In the genomic region with DNA sequence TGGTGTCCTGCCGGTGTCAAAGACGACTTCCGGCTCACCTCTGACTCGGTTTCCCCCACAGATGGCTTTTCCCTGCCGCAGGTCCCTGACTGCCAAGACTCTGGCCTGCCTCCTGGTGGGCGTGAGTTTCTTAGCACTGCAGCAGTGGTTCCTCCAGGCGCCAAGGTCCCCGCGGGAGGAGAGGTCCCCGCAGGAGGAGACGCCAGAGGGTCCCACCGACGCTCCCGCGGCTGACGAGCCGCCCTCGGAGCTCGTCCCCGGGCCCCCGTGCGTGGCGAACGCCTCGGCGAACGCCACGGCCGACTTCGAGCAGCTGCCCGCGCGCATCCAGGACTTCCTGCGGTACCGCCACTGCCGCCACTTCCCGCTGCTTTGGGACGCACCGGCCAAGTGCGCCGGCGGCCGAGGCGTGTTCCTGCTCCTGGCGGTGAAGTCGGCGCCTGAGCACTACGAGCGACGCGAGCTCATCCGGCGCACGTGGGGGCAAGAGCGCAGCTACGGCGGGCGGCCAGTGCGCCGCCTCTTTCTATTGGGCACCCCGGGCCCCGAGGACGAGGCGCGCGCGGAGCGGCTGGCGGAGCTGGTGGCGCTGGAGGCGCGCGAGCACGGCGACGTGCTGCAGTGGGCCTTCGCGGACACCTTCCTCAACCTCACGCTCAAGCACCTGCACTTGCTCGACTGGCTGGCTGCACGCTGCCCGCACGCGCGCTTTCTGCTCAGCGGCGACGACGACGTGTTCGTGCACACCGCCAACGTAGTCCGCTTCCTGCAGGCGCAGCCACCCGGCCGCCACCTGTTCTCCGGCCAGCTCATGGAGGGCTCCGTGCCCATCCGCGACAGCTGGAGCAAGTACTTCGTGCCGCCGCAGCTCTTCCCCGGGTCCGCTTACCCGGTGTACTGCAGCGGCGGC, we compare ENCODE assay signal across 10 cellular contexts. TPM values are rescaled to one million over a fixed set of nuclear protein-coding genes. Genes with fewer than 3 reads are reported as not detected.
DNase-seq lines count a peak whose midpoint lies in the region; ATAC-seq and TF ChIP-seq lines count a peak whose summit lies in the region.
"Had no signal": no experiment of that assay in that cellular context is flagged by ENCODE, and none has a peak within 500 bp of the region (broad histone marks: within the 10 kb centered on the region; RNA-seq: fewer than 3 reads in every experiment).

No MANE protein-coding gene starts in this region.

- no peak overlapping the region for H3K4ac ChIP-seq in IMR-90 (ENCODE audit: low read depth, low read length)

- POLR2A ChIA-PET in IMR-90 (lab: Charles Lee; ENCODE audit: unreplicated experiment): no interaction called here

- H2BK120ac ChIP-seq in IMR-90 (ENCODE audit: low read depth, low read length): no peak overlapping the region

- in situ Hi-C loops in IMR-90 (cut with MboI; ENCODE audit: low sequenced_read_pairs): loop anchor here (10.0 to 25.0 kb wide), 2 partner anchors 225 to 302 kb away; no protein-coding TSS in a partner anchor
- in situ Hi-C loops in mammary epithelial cell (cut with MboI; ENCODE audit: low sequenced_read_pairs in 2 of 2): loop anchor here (10.0 to 25.0 kb wide), 3 partner anchors 225 to 305 kb away; no protein-coding TSS in a partner anchor

- no peak overlapping the region for H3K9ac ChIP-seq in BLaER1 treated with 17β-estradiol and CSF1 and Interleukin-3, amounts not matched to agents 10 nM and 100 nM
- H3K9ac ChIP-seq in IMR-90 (ENCODE audit: low read depth, low read length) (no peak overlapping the region), mammary epithelial cell (ENCODE audit: insufficient read depth, low read length) (no peak overlapping the region), stomach smooth muscle (ENCODE audit: low read length in 2 of 2) (no peak overlapping the region)

- dilution Hi-C loops in IMR-90 (cut with HindIII; ENCODE audit: low sequenced_read_pairs, unreplicated experiment): no loop called here
- dilution Hi-C loops in mammary epithelial cell (cut with HindIII; ENCODE audit: low sequenced_read_pairs): no loop called here

- H2BK5ac ChIP-seq in IMR-90 (ENCODE audit: low read depth, low read length, poor library complexity, severe bottlenecking): no peak overlapping the region

- intact Hi-C loops in IMR-90 (cut with micrococcal nuclease): loop anchor here (2.0 to 10.0 kb wide), 4 partner anchors 65 to 575 kb away; no protein-coding TSS in a partner anchor
- intact Hi-C loops in mammary epithelial cell (cut with micrococcal nuclease): no loop called here

- H4K91ac ChIP-seq in IMR-90 (ENCODE audit: insufficient read depth, low read depth, low read length): no peak overlapping the region

- no peak overlapping the region for H2BK15ac ChIP-seq in IMR-90 (ENCODE audit: low read depth, low read length)

- peak; percentile 33 for DNase-seq in IMR-90
- DNase-seq in mammary epithelial cell: peak; percentile 41
- peak; percentile 82 for DNase-seq in left kidney (ENCODE audit: low read depth, low spot score)
- DNase-seq in DMS 273 treated with DMSO at 0.1 percent for 48 hours (lab: John Stamatoyannopoulos, UW): no peak
- DNase-seq: natural killer cell had no signal

- no peaks in the 10 kb centered on the region for H3K79me2 ChIP-seq in mammary epithelial cell (ENCODE audit: insufficient read depth, low read length)

- no peak overlapping the region for H4K5ac ChIP-seq in IMR-90 (ENCODE audit: low read depth, low read length)

- peaks cover 0 to 17% (median 7%) of the 10 kb centered on the region in 11 experiments; a peak in 11 of 22 replicates for H3K9me3 ChIP-seq in BLaER1 treated with 17β-estradiol and CSF1 and Interleukin-3, amounts not matched to agents 10 nM and 100 nM (replicated peaks in 1 of 11)
- H3K9me3 ChIP-seq in IMR-90 (ENCODE audit: control insufficient read depth, insufficient read depth, low read length) (no peaks in the 10 kb centered on the region), mammary epithelial cell (replicated peaks; ENCODE audit: insufficient read depth, low read length) (no peaks in the 10 kb centered on the region), stomach smooth muscle (ENCODE audit: control insufficient read depth in 2 of 2, low read length in 2 of 2) (no peaks in the 10 kb centered on the region)

- peak overlapping the region; percentile 93 for H2AFZ ChIP-seq in IMR-90 (replicated peaks; ENCODE audit: low read length, poor library complexity)
- peak overlapping the region; percentile 58 for H2AFZ ChIP-seq in mammary epithelial cell (ENCODE audit: low read depth, low read length)

- no peak for TF ChIP-seq POLR2A in IMR-90 (IDR thresholded peaks at IDR 0.05; ENCODE audit: low read depth, low read length)

- H3K27me3 ChIP-seq in BLaER1 treated with 17β-estradiol and CSF1 and Interleukin-3, amounts not matched to agents 10 nM and 100 nM: peaks cover 8 to 14% (median 11%) of the 10 kb centered on the region in 11 experiments; a peak in 18 of 22 replicates
- H3K27me3 ChIP-seq in IMR-90 (ENCODE audit: control insufficient read depth, insufficient read depth, low read length): peaks cover 29% of the 10 kb centered on the region
- H3K27me3 ChIP-seq in mammary epithelial cell (ENCODE audit: insufficient read depth, low read length): no peaks in the 10 kb centered on the region
- H3K27me3 ChIP-seq in stomach smooth muscle (ENCODE audit: control insufficient read depth in 1 of 2, insufficient read depth in 2 of 2, low read length in 2 of 2): peaks cover 36% of the 10 kb centered on the region in 2 donors

- H3K4me2 ChIP-seq in BLaER1 treated with 17β-estradiol and CSF1 and Interleukin-3, amounts not matched to agents 10 nM and 100 nM: peak overlapping the region; percentile 59 to 82 (median 73)
- H3K4me2 ChIP-seq in IMR-90 (ENCODE audit: low read depth, low read length) (peak overlapping the region; percentile 93), mammary epithelial cell (ENCODE audit: insufficient read depth, low read depth, low read length) (peak overlapping the region; percentile 78)

- H3K18ac ChIP-seq in IMR-90 (ENCODE audit: low read depth, low read length): no peak overlapping the region

- no peak overlapping the region for H2AK5ac ChIP-seq in IMR-90 (ENCODE audit: low read depth, low read length)

- peaks cover 2% of the 10 kb centered on the region; the same call in 1 of the 2 replicates for H3K9me1 ChIP-seq in IMR-90 (ENCODE audit: insufficient read depth, low read length)

- no peaks in the 10 kb centered on the region for H3K79me1 ChIP-seq in IMR-90 (ENCODE audit: low read depth in 1 of 2, low read length in 2 of 2)

- CTCF ChIA-PET in IMR-90 (lab: Yijun Ruan, JAX) (interaction anchor here (1.8 to 2.6 kb wide), 2 partner anchors 120 to 121 kb away, joined by 4 to 9 read pairs; no protein-coding TSS in a partner anchor), mammary epithelial cell (lab: Charles Lee; ENCODE audit: low non-redundant PET) (no interaction called here)

- no TSS peak for BruUV-seq in IMR-90 (replicated peaks; lab: Mats Ljungman, UMichigan)
- no TSS peak for BruUV-seq in mammary epithelial cell (replicated peaks; lab: Mats Ljungman, UMichigan)

- ATAC-seq in IMR-90 (ENCODE audit: low read depth) (peak; percentile 66), GM21423 (IDR thresholded peaks at IDR 0.05; ENCODE audit: unreplicated experiment) (no peak), HG02763 (IDR thresholded peaks at IDR 0.05; ENCODE audit: unreplicated experiment) (no peak)

- no peaks in the 10 kb centered on the region for H3K36me3 ChIP-seq in BLaER1 treated with 17β-estradiol and CSF1 and Interleukin-3, amounts not matched to agents 10 nM and 100 nM
- H3K36me3 ChIP-seq in IMR-90 (ENCODE audit: control insufficient read depth, insufficient read depth, low read length): no peaks in the 10 kb centered on the region
- no peaks in the 10 kb centered on the region for H3K36me3 ChIP-seq in mammary epithelial cell (ENCODE audit: insufficient read depth, low read length)
- no peaks in the 10 kb centered on the region for H3K36me3 ChIP-seq in stomach smooth muscle (ENCODE audit: control insufficient read depth in 2 of 2, insufficient read depth in 2 of 2, low read length in 2 of 2)

- H3K4me1 ChIP-seq in BLaER1 treated with 17β-estradiol and CSF1 and Interleukin-3, amounts not matched to agents 10 nM and 100 nM: peaks cover 17 to 31% (median 24%) of the 10 kb centered on the region in 10 experiments
- H3K4me1 ChIP-seq in IMR-90 (ENCODE audit: control insufficient read depth, insufficient read depth, low read length) (peaks cover 3% of the 10 kb centered on the region; the same call in 1 of the 2 replicates), mammary epithelial cell (ENCODE audit: insufficient read depth, low read length) (peaks cover 13% of the 10 kb centered on the region), stomach smooth muscle (ENCODE audit: control insufficient read depth, insufficient read depth, low read length) (peaks cover 8% of the 10 kb centered on the region)

- H3K23ac ChIP-seq in IMR-90 (ENCODE audit: low read depth, low read length): no peak overlapping the region

- H3K56ac ChIP-seq in IMR-90 (ENCODE audit: extremely low read depth, insufficient read depth, low read length): no peak overlapping the region

- no peak overlapping the region for H2BK20ac ChIP-seq in IMR-90 (ENCODE audit: low read depth, low read length)

- H4K8ac ChIP-seq in IMR-90 (ENCODE audit: low read depth in 2 of 2, low read length in 2 of 2): no peak overlapping the region

- peak; percentile 50 for TF ChIP-seq CTCF in IMR-90 (conservative IDR thresholded peaks at IDR 0.05; ENCODE audit: low read depth, low read length)
- peak; percentile 13 to 58 for TF ChIP-seq CTCF in mammary epithelial cell (conservative IDR thresholded peaks at IDR 0.05 in 1 of 2, IDR thresholded peaks at IDR 0.05 in 1 of 2; ENCODE audit: extremely low read depth in 1 of 2, insufficient read depth in 1 of 2, low read depth in 1 of 2, low read length in 2 of 2)

- peak overlapping the region in 1 of 10 experiments; percentile 28; a peak in 2 of 20 replicates for H3K4me3 ChIP-seq in BLaER1 treated with 17β-estradiol and CSF1 and Interleukin-3, amounts not matched to agents 10 nM and 100 nM
- H3K4me3 ChIP-seq in IMR-90 (ENCODE audit: insufficient read depth, low read depth, low read length) (peak overlapping the region; percentile 35), mammary epithelial cell (replicated peaks in 1 of 3; ENCODE audit: insufficient read depth in 1 of 3, low read depth in 2 of 3, low read length in 3 of 3) (peak overlapping the region in 2 of 3 experiments; percentile 17 to 34), stomach smooth muscle (ENCODE audit: low read length in 2 of 2) (peak overlapping the region; percentile 51 to 64)

- H3K27ac ChIP-seq in BLaER1 treated with 17β-estradiol and CSF1 and Interleukin-3, amounts not matched to agents 10 nM and 100 nM: no peak overlapping the region
- no peak overlapping the region for H3K27ac ChIP-seq in IMR-90 (ENCODE audit: insufficient read depth, low read length)
- no peak overlapping the region for H3K27ac ChIP-seq in mammary epithelial cell (ENCODE audit: insufficient read depth, low read depth, low read length)
- no peak overlapping the region for H3K27ac ChIP-seq in stomach smooth muscle (ENCODE audit: low read length)

- WGBS in IMR-90 (ENCODE audit: extremely low coverage in 2 of 2, insufficient read length in 1 of 2), 2 experiments: 12% methylated on average over 46 of the region's 109 CpGs; no CpG with 5 or more reads in 1 of the 2 experiments
- 84% methylated on average over 11 of the region's 109 CpGs for WGBS in mammary epithelial cell (ENCODE audit: low coverage, missing lambda C conversion rate)

- H3K14ac ChIP-seq in IMR-90 (replicated peaks; ENCODE audit: low read depth, low read length): no peak overlapping the region; the same call in 1 of the 2 replicates

- H2AK9ac ChIP-seq in IMR-90 (replicated peaks; ENCODE audit: low read depth, low read length, poor library complexity): peak overlapping the region; percentile 67

- H4K20me1 ChIP-seq in BLaER1 treated with 17β-estradiol and CSF1 and Interleukin-3, amounts not matched to agents 10 nM and 100 nM: peaks cover 0 to 4% (median 0%) of the 10 kb centered on the region in 11 experiments; a peak in 2 of 22 replicates
- H4K20me1 ChIP-seq in IMR-90 (ENCODE audit: insufficient read depth, low read length) (no peaks in the 10 kb centered on the region; the same call in none of the 2 replicates), mammary epithelial cell (ENCODE audit: insufficient read depth, low read length) (no peaks in the 10 kb centered on the region)

- TF ChIP-seq RAD21 in IMR-90 (IDR thresholded peaks at IDR 0.05; ENCODE audit: low read length): peak; percentile 44

RNA-seq across cellular contexts. Expression of gene B3GNT6, which starts 5.5 kb away (rescaled TPM):
- total RNA-seq in IMR-90 (2012; rRNA removed): not detected in 2 replicates
- 0.03 TPM in 1 of 2 replicates, not detected in the other for polyA plus RNA-seq in IMR-90 (2012; rRNA removed)
- not detected in 2 replicates for polyA plus RNA-seq in IMR-90 (2012; cell fraction: cytosol; rRNA removed)
- 0.02 TPM in 1 of 2 replicates, not detected in the other for polyA plus RNA-seq in IMR-90 (2012; cell fraction: nucleus; rRNA removed; ENCODE audit: low replicate concordance)
- not detected for total RNA-seq in mammary epithelial cell
- polyA plus RNA-seq in mammary epithelial cell: not detected
- not detected for polyA minus RNA-seq in mammary epithelial cell
- total RNA-seq: HT1080, natural killer cell had no signal

RNA-seq across cellular contexts. Expression of gene CAPN5, which starts 27.0 kb away (rescaled TPM):
- total RNA-seq in IMR-90 (2012; rRNA removed) (8.1 TPM in 2 replicates), mammary epithelial cell (1 to 10 TPM; 3.0 to 4.3 TPM)
- polyA plus RNA-seq in IMR-90 (2012; rRNA removed) (24.0 and 26.9 TPM in 2 replicates), mammary epithelial cell (1.5 TPM)
- polyA plus RNA-seq in IMR-90 (2012; cell fraction: cytosol; rRNA removed): 13.0 and 28.2 TPM in 2 replicates
- polyA plus RNA-seq in IMR-90 (2012; cell fraction: nucleus; rRNA removed; ENCODE audit: low replicate concordance): 72.1 and 107 TPM in 2 replicates
- 1.7 TPM for polyA minus RNA-seq in mammary epithelial cell
